Comparison of ENCODE assay signal across 1 cellular context in the genomic region with DNA sequence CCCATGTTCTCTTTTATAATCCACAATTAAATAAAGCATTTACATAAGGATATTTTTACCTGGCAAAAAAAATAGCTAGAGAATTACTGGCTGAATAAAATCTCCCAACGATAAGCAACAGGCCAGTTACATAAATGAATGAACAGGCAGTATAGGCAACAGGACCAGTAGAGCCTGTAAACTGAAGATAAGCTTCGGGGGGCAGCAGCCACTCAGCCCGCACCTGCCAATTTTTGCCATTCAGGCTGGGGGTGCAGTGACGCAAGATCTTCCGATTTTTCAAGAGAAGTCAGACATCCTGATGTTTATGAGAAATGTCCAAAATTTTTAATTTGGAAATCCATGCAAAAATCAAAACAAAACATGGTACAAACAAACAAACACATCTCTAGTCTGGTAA.
A peak's percentile ranks its signal among the peaks of the same experiment; 100 is the strongest.
TF ChIP-seq lines count a peak whose summit lies in the region.

No MANE protein-coding gene starts in this region.

TF ChIP-seq in K562, 482 proteins besides CTCF, POLR2A, EP300 and RAD21 (continued from another document and continues in another):
- TF ChIP-seq HMGN3 (IDR thresholded peaks at IDR 0.05; ENCODE audit: borderline replicate concordance, extremely low read depth, insufficient read length, low read depth, low read length) (no peak), SREBF1 (IDR thresholded peaks at IDR 0.05; ENCODE audit: borderline replicate concordance, low read depth, low read length) (no peak), NCOA1 (IDR thresholded peaks at IDR 0.05; ENCODE audit: low read depth) (no peak), CCNT2 (IDR thresholded peaks at IDR 0.05; ENCODE audit: borderline replicate concordance, extremely low read depth, insufficient read length, low read depth, low read length) (no peak), PRPF4 (IDR thresholded peaks at IDR 0.05; ENCODE audit: insufficient read depth, low read depth, low read length, poor library complexity, severe bottlenecking) (no peak), NELFE (IDR thresholded peaks at IDR 0.05; ENCODE audit: insufficient read depth, insufficient read length) (no peak), ZNF3 (CRISPR knock-in tag; IDR thresholded peaks at IDR 0.05) (no peak), ZNF785 (CRISPR knock-in tag; IDR thresholded peaks at IDR 0.05) (no peak), NCOR1 (IDR thresholded peaks at IDR 0.05) (peak; percentile 81), FOXA1 (IDR thresholded peaks at IDR 0.05; ENCODE audit: borderline replicate concordance) (no peak), IFI16 (CRISPR knock-in tag; IDR thresholded peaks at IDR 0.05) (no peak), L3MBTL2 (IDR thresholded peaks at IDR 0.05) (no peak), CXXC5 (CRISPR knock-in tag; IDR thresholded peaks at IDR 0.05) (0 out of 2 replicates have a peak, but pooled peaks have one; percentile 19), GABPB2 (CRISPR knock-in tag; conservative IDR thresholded peaks at IDR 0.05) (no peak), THRAP3 (IDR thresholded peaks at IDR 0.05; ENCODE audit: borderline replicate concordance) (no peak), MCM7 (IDR thresholded peaks at IDR 0.05) (no peak), CHCHD3 (CRISPR knock-in tag; IDR thresholded peaks at IDR 0.05) (no peak), CREM (IDR thresholded peaks at IDR 0.05; ENCODE audit: low read depth) (peak; percentile 59), ZFP1 (CRISPR knock-in tag; IDR thresholded peaks at IDR 0.05) (no peak), MYC (IDR thresholded peaks at IDR 0.05; ENCODE audit: low read depth, low read length) (no peak), MYC (CRISPR knock-in tag; IDR thresholded peaks at IDR 0.05; ENCODE audit: borderline replicate concordance, low read depth) (no peak), EWSR1 (IDR thresholded peaks at IDR 0.05; ENCODE audit: borderline replicate concordance, low read depth, partially characterized antibody) (no peak), PRMT5 (CRISPR knock-in tag; IDR thresholded peaks at IDR 0.05) (no peak), KDM2B (CRISPR knock-in tag; IDR thresholded peaks at IDR 0.05) (no peak), ESRRA (IDR thresholded peaks at IDR 0.05; ENCODE audit: borderline replicate concordance, low read depth) (no peak), NCOA2 (IDR thresholded peaks at IDR 0.05; ENCODE audit: partially characterized antibody in 2 of 2) (no peak), FOS (IDR thresholded peaks at IDR 0.05; ENCODE audit: extremely low read depth, insufficient read length) (no peak), ZZZ3 (IDR thresholded peaks at IDR 0.05) (no peak)
- TF ChIP-seq, protein P1, sequence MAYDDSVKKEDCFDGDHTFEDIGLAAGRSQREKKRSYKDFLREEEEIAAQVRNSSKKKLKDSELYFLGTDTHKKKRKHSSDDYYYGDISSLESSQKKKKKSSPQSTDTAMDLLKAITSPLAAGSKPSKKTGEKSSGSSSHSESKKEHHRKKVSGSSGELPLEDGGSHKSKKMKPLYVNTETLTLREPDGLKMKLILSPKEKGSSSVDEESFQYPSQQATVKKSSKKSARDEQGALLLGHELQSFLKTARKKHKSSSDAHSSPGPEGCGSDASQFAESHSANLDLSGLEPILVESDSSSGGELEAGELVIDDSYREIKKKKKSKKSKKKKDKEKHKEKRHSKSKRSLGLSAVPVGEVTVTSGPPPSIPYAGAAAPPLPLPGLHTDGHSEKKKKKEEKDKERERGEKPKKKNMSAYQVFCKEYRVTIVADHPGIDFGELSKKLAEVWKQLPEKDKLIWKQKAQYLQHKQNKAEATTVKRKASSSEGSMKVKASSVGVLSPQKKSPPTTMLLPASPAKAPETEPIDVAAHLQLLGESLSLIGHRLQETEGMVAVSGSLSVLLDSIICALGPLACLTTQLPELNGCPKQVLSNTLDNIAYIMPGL (CRISPR knock-in tag; IDR thresholded peaks at IDR 0.05) = no peak
- TF ChIP-seq, protein P2, sequence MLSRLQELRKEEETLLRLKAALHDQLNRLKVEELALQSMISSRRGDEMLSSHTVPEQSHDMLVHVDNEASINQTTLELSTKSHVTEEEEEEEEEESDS (CRISPR knock-in tag; IDR thresholded peaks at IDR 0.05) = no peak
- TF ChIP-seq, protein P3, sequence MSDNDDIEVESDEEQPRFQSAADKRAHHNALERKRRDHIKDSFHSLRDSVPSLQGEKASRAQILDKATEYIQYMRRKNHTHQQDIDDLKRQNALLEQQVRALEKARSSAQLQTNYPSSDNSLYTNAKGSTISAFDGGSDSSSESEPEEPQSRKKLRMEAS (CRISPR knock-in tag; IDR thresholded peaks at IDR 0.05) = no peak
- TF ChIP-seq, protein P4, sequence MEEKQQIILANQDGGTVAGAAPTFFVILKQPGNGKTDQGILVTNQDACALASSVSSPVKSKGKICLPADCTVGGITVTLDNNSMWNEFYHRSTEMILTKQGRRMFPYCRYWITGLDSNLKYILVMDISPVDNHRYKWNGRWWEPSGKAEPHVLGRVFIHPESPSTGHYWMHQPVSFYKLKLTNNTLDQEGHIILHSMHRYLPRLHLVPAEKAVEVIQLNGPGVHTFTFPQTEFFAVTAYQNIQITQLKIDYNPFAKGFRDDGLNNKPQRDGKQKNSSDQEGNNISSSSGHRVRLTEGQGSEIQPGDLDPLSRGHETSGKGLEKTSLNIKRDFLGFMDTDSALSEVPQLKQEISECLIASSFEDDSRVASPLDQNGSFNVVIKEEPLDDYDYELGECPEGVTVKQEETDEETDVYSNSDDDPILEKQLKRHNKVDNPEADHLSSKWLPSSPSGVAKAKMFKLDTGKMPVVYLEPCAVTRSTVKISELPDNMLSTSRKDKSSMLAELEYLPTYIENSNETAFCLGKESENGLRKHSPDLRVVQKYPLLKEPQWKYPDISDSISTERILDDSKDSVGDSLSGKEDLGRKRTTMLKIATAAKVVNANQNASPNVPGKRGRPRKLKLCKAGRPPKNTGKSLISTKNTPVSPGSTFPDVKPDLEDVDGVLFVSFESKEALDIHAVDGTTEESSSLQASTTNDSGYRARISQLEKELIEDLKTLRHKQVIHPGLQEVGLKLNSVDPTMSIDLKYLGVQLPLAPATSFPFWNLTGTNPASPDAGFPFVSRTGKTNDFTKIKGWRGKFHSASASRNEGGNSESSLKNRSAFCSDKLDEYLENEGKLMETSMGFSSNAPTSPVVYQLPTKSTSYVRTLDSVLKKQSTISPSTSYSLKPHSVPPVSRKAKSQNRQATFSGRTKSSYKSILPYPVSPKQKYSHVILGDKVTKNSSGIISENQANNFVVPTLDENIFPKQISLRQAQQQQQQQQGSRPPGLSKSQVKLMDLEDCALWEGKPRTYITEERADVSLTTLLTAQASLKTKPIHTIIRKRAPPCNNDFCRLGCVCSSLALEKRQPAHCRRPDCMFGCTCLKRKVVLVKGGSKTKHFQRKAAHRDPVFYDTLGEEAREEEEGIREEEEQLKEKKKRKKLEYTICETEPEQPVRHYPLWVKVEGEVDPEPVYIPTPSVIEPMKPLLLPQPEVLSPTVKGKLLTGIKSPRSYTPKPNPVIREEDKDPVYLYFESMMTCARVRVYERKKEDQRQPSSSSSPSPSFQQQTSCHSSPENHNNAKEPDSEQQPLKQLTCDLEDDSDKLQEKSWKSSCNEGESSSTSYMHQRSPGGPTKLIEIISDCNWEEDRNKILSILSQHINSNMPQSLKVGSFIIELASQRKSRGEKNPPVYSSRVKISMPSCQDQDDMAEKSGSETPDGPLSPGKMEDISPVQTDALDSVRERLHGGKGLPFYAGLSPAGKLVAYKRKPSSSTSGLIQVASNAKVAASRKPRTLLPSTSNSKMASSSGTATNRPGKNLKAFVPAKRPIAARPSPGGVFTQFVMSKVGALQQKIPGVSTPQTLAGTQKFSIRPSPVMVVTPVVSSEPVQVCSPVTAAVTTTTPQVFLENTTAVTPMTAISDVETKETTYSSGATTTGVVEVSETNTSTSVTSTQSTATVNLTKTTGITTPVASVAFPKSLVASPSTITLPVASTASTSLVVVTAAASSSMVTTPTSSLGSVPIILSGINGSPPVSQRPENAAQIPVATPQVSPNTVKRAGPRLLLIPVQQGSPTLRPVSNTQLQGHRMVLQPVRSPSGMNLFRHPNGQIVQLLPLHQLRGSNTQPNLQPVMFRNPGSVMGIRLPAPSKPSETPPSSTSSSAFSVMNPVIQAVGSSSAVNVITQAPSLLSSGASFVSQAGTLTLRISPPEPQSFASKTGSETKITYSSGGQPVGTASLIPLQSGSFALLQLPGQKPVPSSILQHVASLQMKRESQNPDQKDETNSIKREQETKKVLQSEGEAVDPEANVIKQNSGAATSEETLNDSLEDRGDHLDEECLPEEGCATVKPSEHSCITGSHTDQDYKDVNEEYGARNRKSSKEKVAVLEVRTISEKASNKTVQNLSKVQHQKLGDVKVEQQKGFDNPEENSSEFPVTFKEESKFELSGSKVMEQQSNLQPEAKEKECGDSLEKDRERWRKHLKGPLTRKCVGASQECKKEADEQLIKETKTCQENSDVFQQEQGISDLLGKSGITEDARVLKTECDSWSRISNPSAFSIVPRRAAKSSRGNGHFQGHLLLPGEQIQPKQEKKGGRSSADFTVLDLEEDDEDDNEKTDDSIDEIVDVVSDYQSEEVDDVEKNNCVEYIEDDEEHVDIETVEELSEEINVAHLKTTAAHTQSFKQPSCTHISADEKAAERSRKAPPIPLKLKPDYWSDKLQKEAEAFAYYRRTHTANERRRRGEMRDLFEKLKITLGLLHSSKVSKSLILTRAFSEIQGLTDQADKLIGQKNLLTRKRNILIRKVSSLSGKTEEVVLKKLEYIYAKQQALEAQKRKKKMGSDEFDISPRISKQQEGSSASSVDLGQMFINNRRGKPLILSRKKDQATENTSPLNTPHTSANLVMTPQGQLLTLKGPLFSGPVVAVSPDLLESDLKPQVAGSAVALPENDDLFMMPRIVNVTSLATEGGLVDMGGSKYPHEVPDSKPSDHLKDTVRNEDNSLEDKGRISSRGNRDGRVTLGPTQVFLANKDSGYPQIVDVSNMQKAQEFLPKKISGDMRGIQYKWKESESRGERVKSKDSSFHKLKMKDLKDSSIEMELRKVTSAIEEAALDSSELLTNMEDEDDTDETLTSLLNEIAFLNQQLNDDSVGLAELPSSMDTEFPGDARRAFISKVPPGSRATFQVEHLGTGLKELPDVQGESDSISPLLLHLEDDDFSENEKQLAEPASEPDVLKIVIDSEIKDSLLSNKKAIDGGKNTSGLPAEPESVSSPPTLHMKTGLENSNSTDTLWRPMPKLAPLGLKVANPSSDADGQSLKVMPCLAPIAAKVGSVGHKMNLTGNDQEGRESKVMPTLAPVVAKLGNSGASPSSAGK (IDR thresholded peaks at IDR 0.05) = no peak
- TF ChIP-seq, protein P5, sequence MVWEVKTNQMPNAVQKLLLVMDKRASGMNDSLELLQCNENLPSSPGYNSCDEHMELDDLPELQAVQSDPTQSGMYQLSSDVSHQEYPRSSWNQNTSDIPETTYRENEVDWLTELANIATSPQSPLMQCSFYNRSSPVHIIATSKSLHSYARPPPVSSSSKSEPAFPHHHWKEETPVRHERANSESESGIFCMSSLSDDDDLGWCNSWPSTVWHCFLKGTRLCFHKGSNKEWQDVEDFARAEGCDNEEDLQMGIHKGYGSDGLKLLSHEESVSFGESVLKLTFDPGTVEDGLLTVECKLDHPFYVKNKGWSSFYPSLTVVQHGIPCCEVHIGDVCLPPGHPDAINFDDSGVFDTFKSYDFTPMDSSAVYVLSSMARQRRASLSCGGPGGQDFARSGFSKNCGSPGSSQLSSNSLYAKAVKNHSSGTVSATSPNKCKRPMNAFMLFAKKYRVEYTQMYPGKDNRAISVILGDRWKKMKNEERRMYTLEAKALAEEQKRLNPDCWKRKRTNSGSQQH (CRISPR knock-in tag; IDR thresholded peaks at IDR 0.05) = no peak
- TF ChIP-seq, protein P6, sequence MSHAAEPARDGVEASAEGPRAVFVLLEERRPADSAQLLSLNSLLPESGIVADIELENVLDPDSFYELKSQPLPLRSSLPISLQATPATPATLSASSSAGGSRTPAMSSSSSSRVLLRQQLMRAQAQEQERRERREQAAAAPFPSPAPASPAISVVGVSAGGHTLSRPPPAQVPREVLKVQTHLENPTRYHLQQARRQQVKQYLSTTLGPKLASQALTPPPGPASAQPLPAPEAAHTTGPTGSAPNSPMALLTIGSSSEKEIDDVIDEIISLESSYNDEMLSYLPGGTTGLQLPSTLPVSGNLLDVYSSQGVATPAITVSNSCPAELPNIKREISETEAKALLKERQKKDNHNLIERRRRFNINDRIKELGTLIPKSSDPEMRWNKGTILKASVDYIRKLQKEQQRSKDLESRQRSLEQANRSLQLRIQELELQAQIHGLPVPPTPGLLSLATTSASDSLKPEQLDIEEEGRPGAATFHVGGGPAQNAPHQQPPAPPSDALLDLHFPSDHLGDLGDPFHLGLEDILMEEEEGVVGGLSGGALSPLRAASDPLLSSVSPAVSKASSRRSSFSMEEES (CRISPR knock-in tag; IDR thresholded peaks at IDR 0.05) = no peak
- TF ChIP-seq, protein P7, sequence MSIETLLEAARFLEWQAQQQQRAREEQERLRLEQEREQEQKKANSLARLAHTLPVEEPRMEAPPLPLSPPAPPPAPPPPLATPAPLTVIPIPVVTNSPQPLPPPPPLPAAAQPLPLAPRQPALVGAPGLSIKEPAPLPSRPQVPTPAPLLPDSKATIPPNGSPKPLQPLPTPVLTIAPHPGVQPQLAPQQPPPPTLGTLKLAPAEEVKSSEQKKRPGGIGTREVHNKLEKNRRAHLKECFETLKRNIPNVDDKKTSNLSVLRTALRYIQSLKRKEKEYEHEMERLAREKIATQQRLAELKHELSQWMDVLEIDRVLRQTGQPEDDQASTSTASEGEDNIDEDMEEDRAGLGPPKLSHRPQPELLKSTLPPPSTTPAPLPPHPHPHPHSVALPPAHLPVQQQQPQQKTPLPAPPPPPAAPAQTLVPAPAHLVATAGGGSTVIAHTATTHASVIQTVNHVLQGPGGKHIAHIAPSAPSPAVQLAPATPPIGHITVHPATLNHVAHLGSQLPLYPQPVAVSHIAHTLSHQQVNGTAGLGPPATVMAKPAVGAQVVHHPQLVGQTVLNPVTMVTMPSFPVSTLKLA (conservative IDR thresholded peaks at IDR 0.05) = no peak; a peak in 1 of 4 replicates
- TF ChIP-seq, protein P8, sequence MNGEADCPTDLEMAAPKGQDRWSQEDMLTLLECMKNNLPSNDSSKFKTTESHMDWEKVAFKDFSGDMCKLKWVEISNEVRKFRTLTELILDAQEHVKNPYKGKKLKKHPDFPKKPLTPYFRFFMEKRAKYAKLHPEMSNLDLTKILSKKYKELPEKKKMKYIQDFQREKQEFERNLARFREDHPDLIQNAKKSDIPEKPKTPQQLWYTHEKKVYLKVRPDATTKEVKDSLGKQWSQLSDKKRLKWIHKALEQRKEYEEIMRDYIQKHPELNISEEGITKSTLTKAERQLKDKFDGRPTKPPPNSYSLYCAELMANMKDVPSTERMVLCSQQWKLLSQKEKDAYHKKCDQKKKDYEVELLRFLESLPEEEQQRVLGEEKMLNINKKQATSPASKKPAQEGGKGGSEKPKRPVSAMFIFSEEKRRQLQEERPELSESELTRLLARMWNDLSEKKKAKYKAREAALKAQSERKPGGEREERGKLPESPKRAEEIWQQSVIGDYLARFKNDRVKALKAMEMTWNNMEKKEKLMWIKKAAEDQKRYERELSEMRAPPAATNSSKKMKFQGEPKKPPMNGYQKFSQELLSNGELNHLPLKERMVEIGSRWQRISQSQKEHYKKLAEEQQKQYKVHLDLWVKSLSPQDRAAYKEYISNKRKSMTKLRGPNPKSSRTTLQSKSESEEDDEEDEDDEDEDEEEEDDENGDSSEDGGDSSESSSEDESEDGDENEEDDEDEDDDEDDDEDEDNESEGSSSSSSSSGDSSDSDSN (IDR thresholded peaks at IDR 0.05; ENCODE audit: borderline replicate concordance in 1 of 2, low read depth in 2 of 2, low read length in 2 of 2) = no peak
